Comparison of ENCODE assay signal across 8 cellular contexts in genomic region chr1:203351037-203351625, GRCh38. TPM values are rescaled to one million over a fixed set of nuclear protein-coding genes. Genes with fewer than 3 reads are reported as not detected.
DNase-seq lines count a peak whose midpoint lies in the region; ATAC-seq and TF ChIP-seq lines count a peak whose summit lies in the region.

Gene FMOD, minus strand, starts transcription at chr1:203351122. Its CDS starts 2,852 bp downstream, at chr1:203348270.

- ATAC-seq in GM19463 (IDR thresholded peaks at IDR 0.05; ENCODE audit: unreplicated experiment) (no peak), GM19467 (IDR thresholded peaks at IDR 0.05; ENCODE audit: unreplicated experiment) (no peak)

- CTCF ChIA-PET in AG04449 (lab: Yijun Ruan, JAX): interaction anchor here (0.6 to 19.8 kb wide), 10 partner anchors 12 to 354 kb away, joined by 3 to 683 read pairs (median 4); partner anchors contain the start of genes OPTC and PRELP

- H3K36me3 ChIP-seq in duodenal mucosa (ENCODE audit: control insufficient read depth in 1 of 2, insufficient read depth in 2 of 2, low read length in 2 of 2) (no peaks in the 10 kb centered on the region), muscle layer of duodenum (ENCODE audit: control insufficient read depth in 1 of 2, insufficient read depth in 2 of 2, low read length in 2 of 2) (no peaks in the 10 kb centered on the region)

- DNase-seq in AG04449 (ENCODE audit: low read depth, low spot score) (no peak), HT-29 (ENCODE audit: low spot score) (peak; percentile 25), T1000 (lab: John Stamatoyannopoulos, UW) (no peak), NCI-H2196 treated with DMSO at 0.1 percent for 48 hours (lab: John Stamatoyannopoulos, UW; ENCODE audit: unreplicated experiment) (no peak)

- peak within 1 kb of the TSS in 1 of 2 donors; percentile 40 for H3K9ac ChIP-seq in duodenal mucosa (ENCODE audit: low read depth in 1 of 2, low read length in 2 of 2)

- H3K4me3 ChIP-seq in AG04449 (ENCODE audit: low read depth, low read length) (peak within 1 kb of the TSS; percentile 6; the same call in 1 of the 2 replicates), duodenal mucosa (ENCODE audit: low read depth in 1 of 2, low read length in 2 of 2) (peak within 1 kb of the TSS; percentile 23 to 37), muscle layer of duodenum (ENCODE audit: low read depth in 1 of 2, low read length in 2 of 2) (peak within 1 kb of the TSS; percentile 45 to 47)

- no peak for TF ChIP-seq CTCF in AG04449 (IDR thresholded peaks at IDR 0.05; ENCODE audit: insufficient read depth, low read length, missing control alignments)

- H3K27me3 ChIP-seq in duodenal mucosa (ENCODE audit: control insufficient read depth in 1 of 2, insufficient read depth in 2 of 2, low read length in 2 of 2) (no peaks in the 10 kb centered on the region), muscle layer of duodenum (ENCODE audit: low read depth, low read length) (no peaks in the 10 kb centered on the region)

- no peaks in the 10 kb centered on the region for H3K9me3 ChIP-seq in duodenal mucosa (ENCODE audit: control insufficient read depth in 1 of 2, low read length in 2 of 2)
- no peaks in the 10 kb centered on the region for H3K9me3 ChIP-seq in muscle layer of duodenum (ENCODE audit: control insufficient read depth in 1 of 2, low read length in 2 of 2)

- peaks cover 0 to 19% of the 10 kb centered on the region in 2 donors for H3K4me1 ChIP-seq in duodenal mucosa (ENCODE audit: control insufficient read depth in 1 of 2, insufficient read depth in 2 of 2, low read length in 2 of 2)
- H3K4me1 ChIP-seq in muscle layer of duodenum (ENCODE audit: control insufficient read depth in 1 of 2, insufficient read depth in 2 of 2, low read length in 2 of 2): peaks cover 6 to 24% of the 10 kb centered on the region in 2 donors

- H3K27ac ChIP-seq in duodenal mucosa (ENCODE audit: low read depth, low read length): no peak within 1 kb of the TSS
- H3K27ac ChIP-seq in muscle layer of duodenum (ENCODE audit: low read length): peak within 1 kb of the TSS; percentile 69

- POLR2A ChIA-PET in AG04449 (lab: Yijun Ruan, JAX): interaction anchor here (1.0 kb wide), 1 partner anchor 24 kb away, joined by 3 read pairs; no protein-coding TSS in a partner anchor

RNA-seq across cellular contexts. Expression of gene FMOD, which starts in this region (rescaled TPM):
- 0.10 TPM in 1 of 2 replicates, not detected in the other for total RNA-seq in HT-29 (2014; rRNA removed; shearing (Covaris generic))

Comparison
In these comparisons a context has a peak if more than half of its experiments do, and no peak if none do; other contexts are left out.
1. Peak in DNase-seq in HT-29; RNA of the gene not detected or under 1 TPM.